ENCODE assay signal across 8 cellular contexts in the genomic region with DNA sequence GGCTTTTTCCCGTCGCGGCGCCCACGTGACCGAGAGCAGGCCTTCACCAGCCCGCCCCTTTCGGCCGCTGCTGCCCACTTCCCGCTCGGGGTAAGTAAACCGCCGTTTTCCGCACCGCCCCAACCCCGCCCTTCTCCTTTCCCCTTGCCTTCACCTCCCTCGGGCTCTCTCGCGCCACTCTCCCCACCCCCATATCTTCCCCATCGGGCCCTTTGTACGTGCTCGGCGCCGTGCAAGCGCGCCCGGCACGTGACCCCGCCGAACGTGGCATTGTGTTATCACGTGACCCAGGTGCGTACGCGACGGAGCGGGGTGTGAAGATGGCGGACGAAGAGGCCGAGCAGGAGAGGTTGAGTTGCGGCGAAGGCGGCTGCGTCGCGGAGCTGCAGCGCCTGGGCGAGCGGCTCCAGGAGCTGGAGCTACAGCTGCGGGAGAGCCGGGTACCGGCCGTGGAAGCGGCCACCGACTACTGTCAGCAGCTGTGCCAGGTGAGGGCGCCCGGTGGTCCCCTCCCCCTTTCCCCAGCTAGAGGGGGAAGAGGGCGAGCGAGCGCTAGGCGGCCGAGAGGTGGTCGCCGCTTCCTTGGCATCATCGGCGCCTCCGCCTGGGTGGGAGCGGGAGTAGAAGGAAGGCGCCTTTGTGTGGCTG. TPM values are rescaled to one million over a fixed set of nuclear protein-coding genes. Genes with fewer than 3 reads are reported as not detected.
A peak's percentile ranks its signal among the peaks of the same experiment; 100 is the strongest.
DNase-seq lines count a peak whose midpoint lies in the region; ATAC-seq and FAIRE-seq lines count a peak whose summit lies in the region.

Gene ZNF292, plus strand, starts transcription at position 294 of the 648 bp plus-strand sequence. Its CDS starts 27 bp downstream, at position 321.

- H3K27ac Mint-ChIP-seq in activated CD8-positive, alpha-beta memory T cell treated with anti-CD3 and anti-CD28 coated beads, Interleukin-2, amount 10 ng/mL, durations not matched to agents 7 days and 5 days: peak within 1 kb of the TSS; percentile 98

- H3K4me3 Mint-ChIP-seq in activated CD8-positive, alpha-beta memory T cell treated with anti-CD3 and anti-CD28 coated beads, Interleukin-2, amount 10 ng/mL, durations not matched to agents 7 days and 5 days: peak within 1 kb of the TSS; percentile 78

- no peaks in the 10 kb centered on the region for H3K27me3 ChIP-seq in endocrine pancreas (ENCODE audit: control insufficient read depth, insufficient read depth, low read length)

- no peaks in the 10 kb centered on the region for H3K36me3 ChIP-seq in endocrine pancreas (ENCODE audit: control insufficient read depth, insufficient read depth, low read length)

- H3K27me3 Mint-ChIP-seq in activated CD8-positive, alpha-beta memory T cell treated with anti-CD3 and anti-CD28 coated beads, Interleukin-2, amount 10 ng/mL, durations not matched to agents 7 days and 5 days: no peaks in the 10 kb centered on the region

- FAIRE-seq in HTR-8/SVneo (lab: Jason Lieb, UNC): peak; percentile 98

- H3K4me3 ChIP-seq in endocrine pancreas (ENCODE audit: control insufficient read depth, insufficient read depth, low read length): peak within 1 kb of the TSS; percentile 98

- peak; percentile 79 for DNase-seq in COLO829 (ENCODE audit: low spot score)
- DNase-seq in HTR-8/SVneo (ENCODE audit: insufficient read length, low spot score): peak; percentile 89
- peak; percentile 97 for DNase-seq in NOMO-1 treated with dmso at 0.1 percent for 144 hours (lab: John Stamatoyannopoulos, UW; ENCODE audit: unreplicated experiment)
- DNase-seq in activated CD8-positive, alpha-beta memory T cell treated with anti-CD3 and anti-CD28 coated beads, Interleukin-2, amount 10 ng/mL, durations not matched to agents 7 days and 5 days: peak; percentile 100
- peak; percentile 98 for DNase-seq in mesenteric fat pad (ENCODE audit: low spot score)
- DNase-seq in stimulated activated CD8-positive, alpha-beta memory T cell treated with anti-CD3 and anti-CD28 coated beads, Interleukin-15, amount 100 ng/mL, for 24 hours (ENCODE audit: low read depth): peak; percentile 86

- ATAC-seq in GM21367 (IDR thresholded peaks at IDR 0.05; ENCODE audit: unreplicated experiment): peak; percentile 75
- ATAC-seq in activated CD8-positive, alpha-beta memory T cell treated with anti-CD3 and anti-CD28 coated beads, Interleukin-2, amount 10 ng/mL, durations not matched to agents 7 days and 5 days: peak; percentile 80

- CTCF ChIA-PET in activated CD8-positive, alpha-beta memory T cell treated with anti-CD3 and anti-CD28 coated beads, Interleukin-2, amount 10 ng/mL, durations not matched to agents 7 days and 5 days (lab: Charles Lee): interaction anchor here (1.0 to 1.6 kb wide), 3 partner anchors 8 to 40 kb away, joined by 3 to 4 read pairs (median 3); no protein-coding TSS in a partner anchor

- H3K4me1 ChIP-seq in endocrine pancreas (ENCODE audit: control insufficient read depth, insufficient read depth, low read length): peaks cover 14% of the 10 kb centered on the region

- no peaks in the 10 kb centered on the region for H3K9me3 ChIP-seq in endocrine pancreas (ENCODE audit: control insufficient read depth, low read length)

- H3K9me3 Mint-ChIP-seq in activated CD8-positive, alpha-beta memory T cell treated with anti-CD3 and anti-CD28 coated beads, Interleukin-2, amount 10 ng/mL, durations not matched to agents 7 days and 5 days (ENCODE audit: low read depth): no peaks in the 10 kb centered on the region

- H3K4me1 Mint-ChIP-seq in activated CD8-positive, alpha-beta memory T cell treated with anti-CD3 and anti-CD28 coated beads, Interleukin-2, amount 10 ng/mL, durations not matched to agents 7 days and 5 days: peaks cover 50% of the 10 kb centered on the region

- peaks cover 17% of the 10 kb centered on the region for H3K36me3 Mint-ChIP-seq in activated CD8-positive, alpha-beta memory T cell treated with anti-CD3 and anti-CD28 coated beads, Interleukin-2, amount 10 ng/mL, durations not matched to agents 7 days and 5 days

- H3K9ac ChIP-seq in endocrine pancreas (ENCODE audit: control insufficient read depth, insufficient read depth, low read length): peak within 1 kb of the TSS; percentile 98

RNA-seq across cellular contexts. Expression of gene ZNF292, which starts in this region (rescaled TPM):
- total RNA-seq in activated CD8-positive, alpha-beta memory T cell treated with anti-CD3 and anti-CD28 coated beads, Interleukin-2, amount 10 ng/mL, durations not matched to agents 7 days and 5 days: 10 to 100 TPM; 47.9 to 58.5 TPM
- 30.4 TPM for total RNA-seq in mesenteric fat pad

Comparison
In these comparisons a context has a peak if more than half of its experiments do, and no peak if none do; other contexts are left out.
1. Peak in every context shown above with its lines: DNase-seq, ATAC-seq and H3K4me3 ChIP-seq.